ENCODE assay signal across 1 cellular context in the genomic region with DNA sequence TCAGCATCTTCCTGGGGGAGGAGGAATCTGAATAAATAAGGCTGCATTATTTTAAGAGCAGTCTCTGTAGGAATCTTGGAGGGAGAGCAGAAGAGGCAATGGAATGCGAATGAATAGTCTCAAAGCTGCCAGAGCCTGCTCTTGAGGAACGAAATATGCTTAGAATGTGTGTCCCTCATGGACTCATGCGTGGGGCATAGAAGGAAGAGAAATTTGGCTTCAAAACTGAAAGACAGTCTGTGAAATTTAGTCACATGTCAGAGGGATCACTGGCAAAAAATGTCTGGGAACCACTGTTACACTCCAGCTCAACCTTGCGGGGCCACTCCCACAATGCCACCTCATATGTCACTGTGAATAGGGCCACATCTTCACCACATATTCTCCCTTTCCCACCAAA.
TF ChIP-seq lines count a peak whose summit lies in the region.

No MANE protein-coding gene starts in this region.

TF ChIP-seq in IMR-90, 13 proteins besides CTCF, POLR2A, EP300 and RAD21 (continued from another document):
- TF ChIP-seq BHLHE40 (IDR thresholded peaks at IDR 0.05; ENCODE audit: low read depth, low read length) (peak; percentile 12; the same call in 1 of the 2 replicates), MAZ (IDR thresholded peaks at IDR 0.05; ENCODE audit: borderline replicate concordance, low read depth, low read length) (no peak), RCOR1 (IDR thresholded peaks at IDR 0.05; ENCODE audit: insufficient replicate concordance, low read length) (no peak), CEBPB (IDR thresholded peaks at IDR 0.05; ENCODE audit: low read depth, low read length) (no peak), SMC3 (IDR thresholded peaks at IDR 0.05; ENCODE audit: low read depth, low read length) (0 out of 2 replicates have a peak, but pooled peaks have one; percentile 6), RFX5 (IDR thresholded peaks at IDR 0.05; ENCODE audit: low read depth, low read length) (no peak), CHD1 (IDR thresholded peaks at IDR 0.05; ENCODE audit: low read depth, low read length) (no peak), FOS (IDR thresholded peaks at IDR 0.05; ENCODE audit: low read depth, low read length) (0 out of 2 replicates have a peak, but pooled peaks have one; percentile 7)
- TF ChIP-seq, protein P1, sequence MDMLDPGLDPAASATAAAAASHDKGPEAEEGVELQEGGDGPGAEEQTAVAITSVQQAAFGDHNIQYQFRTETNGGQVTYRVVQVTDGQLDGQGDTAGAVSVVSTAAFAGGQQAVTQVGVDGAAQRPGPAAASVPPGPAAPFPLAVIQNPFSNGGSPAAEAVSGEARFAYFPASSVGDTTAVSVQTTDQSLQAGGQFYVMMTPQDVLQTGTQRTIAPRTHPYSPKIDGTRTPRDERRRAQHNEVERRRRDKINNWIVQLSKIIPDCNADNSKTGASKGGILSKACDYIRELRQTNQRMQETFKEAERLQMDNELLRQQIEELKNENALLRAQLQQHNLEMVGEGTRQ (IDR thresholded peaks at IDR 0.05; ENCODE audit: low read depth, low read length), result peak; percentile 58
